In genomic region chr2:43157506-43158232, GRCh38 we compare ENCODE assay signal across 8 cellular contexts.
DNase-seq lines count a peak whose midpoint lies in the region; TF ChIP-seq lines count a peak whose summit lies in the region.

No MANE protein-coding gene starts in this region.

- no peaks in the 10 kb centered on the region for H3K9me3 ChIP-seq in effector memory CD4-positive, alpha-beta T cell (ENCODE audit: control insufficient read depth, low read length)
- H3K9me3 ChIP-seq in neutrophil, result no peaks in the 10 kb centered on the region

- TF ChIP-seq CTCF in neutrophil (IDR thresholded peaks at IDR 0.05), result no peak

- in situ Hi-C loops in ACHN (cut with HindIII; ENCODE audit: low pct_ligation_motif_present, low pct_unique_long_range_greater_than_20kb, low sequenced_read_pairs), result no loop called here

- H3K27ac ChIP-seq in effector memory CD4-positive, alpha-beta T cell (ENCODE audit: insufficient read depth, low read length, poor library complexity, severe bottlenecking), result peak overlapping the region; percentile 87
- H3K27ac ChIP-seq in neutrophil, result peak overlapping the region; percentile 98

- H3K27me3 ChIP-seq in effector memory CD4-positive, alpha-beta T cell (replicated peaks; ENCODE audit: control insufficient read depth, insufficient read depth, low read length, poor library complexity, severe bottlenecking), result no peaks in the 10 kb centered on the region
- no peaks in the 10 kb centered on the region for H3K27me3 ChIP-seq in neutrophil

- peaks cover 57% of the 10 kb centered on the region for H3K4me1 ChIP-seq in effector memory CD4-positive, alpha-beta T cell (ENCODE audit: control insufficient read depth, insufficient read depth, low read length, poor library complexity, severe bottlenecking)
- H3K4me1 ChIP-seq in neutrophil (ENCODE audit: control insufficient read depth in 1 of 2, insufficient read depth in 1 of 2, low read depth in 1 of 2, low read length in 1 of 2), result peaks cover 50 to 57% of the 10 kb centered on the region in 2 experiments

- DNase-seq in CD1c-positive myeloid dendritic cell (ENCODE audit: extremely low spot score) (peak; percentile 75), NCI-H2171 treated with DMSO at 0.1 percent for 48 hours (lab: John Stamatoyannopoulos, UW) (peak; percentile 52), NCI-H128 (lab: John Stamatoyannopoulos, UW; ENCODE audit: unreplicated experiment) (no peak), ACHN (no peak), NCI-H774 (lab: John Stamatoyannopoulos, UW) (no peak), NCI-H1105 treated with DMSO at 0.1 percent for 48 hours (lab: John Stamatoyannopoulos, UW) (no peak)
- DNase-seq in effector memory CD4-positive, alpha-beta T cell, result no peak

- no peaks in the 10 kb centered on the region for H3K36me3 ChIP-seq in effector memory CD4-positive, alpha-beta T cell (ENCODE audit: control insufficient read depth, insufficient read depth, low read length)
- no peaks in the 10 kb centered on the region for H3K36me3 ChIP-seq in neutrophil

- no peak overlapping the region for H3K4me3 ChIP-seq in effector memory CD4-positive, alpha-beta T cell (ENCODE audit: insufficient read depth, low read depth, low read length, poor library complexity, severe bottlenecking)
- peak overlapping the region in 1 of 2 experiments; percentile 48 for H3K4me3 ChIP-seq in neutrophil (ENCODE audit: low read depth in 1 of 2, low read length in 1 of 2)

Comparison
In these comparisons a context has a peak if more than half of its experiments do, and no peak if none do; other contexts are left out.
1. DNase-seq: peak in CD1c-positive myeloid dendritic cell (single experiment) and NCI-H2171 treated with DMSO at 0.1 percent for 48 hours (single experiment); none in effector memory CD4-positive, alpha-beta T cell (0 of 3), NCI-H128 (single experiment), ACHN (single experiment), NCI-H774 (single experiment) and NCI-H1105 treated with DMSO at 0.1 percent for 48 hours (single experiment).